In the genomic region with DNA sequence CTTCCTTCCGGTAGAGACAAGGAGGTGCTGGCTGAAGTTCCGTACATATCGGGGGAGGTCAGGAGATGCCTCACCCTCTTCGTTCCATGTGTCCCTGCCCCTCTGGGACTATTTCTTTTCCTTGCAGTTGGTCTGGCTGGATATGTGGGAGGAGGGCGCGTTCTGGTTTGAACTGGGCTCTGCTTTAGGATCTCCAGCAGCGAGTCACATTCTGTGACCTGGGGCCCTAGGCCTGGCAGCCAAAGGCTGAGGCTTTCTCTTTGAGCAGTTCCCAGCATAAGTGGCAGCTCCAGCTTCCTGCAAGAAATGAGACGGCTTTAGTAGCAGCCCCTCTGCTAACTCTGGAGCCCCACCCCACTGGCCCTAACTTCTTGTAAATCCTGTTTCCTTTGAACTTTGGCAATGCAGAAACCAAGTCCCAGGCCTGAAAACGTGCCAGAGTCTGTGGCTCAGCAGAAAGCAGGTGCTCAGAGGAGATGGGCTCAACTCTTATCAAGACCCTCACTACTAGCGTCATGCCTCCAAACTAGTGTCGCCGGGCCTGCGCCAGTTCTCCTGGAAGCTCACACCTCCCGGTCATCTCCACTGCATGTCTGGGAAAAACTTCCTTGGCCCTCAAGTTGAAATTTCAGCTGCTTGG, we compare ENCODE assay signal across 21 cellular contexts.
DNase-seq lines count a peak whose midpoint lies in the region; ATAC-seq, FAIRE-seq and TF ChIP-seq lines count a peak whose summit lies in the region.
"Had no signal": no experiment of that assay in that cellular context is flagged by ENCODE, and none has a peak within 500 bp of the region (broad histone marks: within the 10 kb centered on the region; RNA-seq: fewer than 3 reads in every experiment).

No MANE protein-coding gene starts in this region.

- H3K36me3 ChIP-seq in ACC112 (ENCODE audit: insufficient read depth, low read length), result no peaks in the 10 kb centered on the region
- no peaks in the 10 kb centered on the region for H3K36me3 ChIP-seq in neural progenitor cell
- H3K36me3 ChIP-seq in pancreas, result no peaks in the 10 kb centered on the region
- H3K36me3 ChIP-seq: neutrophil, stomach, WERI-Rb-1 had no signal

- H3K4me1 Mint-ChIP-seq in neural progenitor cell, result peaks cover 68% of the 10 kb centered on the region
- no peaks in the 10 kb centered on the region for H3K4me1 Mint-ChIP-seq in stimulated activated naive CD8-positive, alpha-beta T cell treated with anti-CD3 and anti-CD28 coated beads, Interleukin-15, amount 100 ng/mL, for 72 hours
- H3K4me1 Mint-ChIP-seq: activated T-helper 17 cell treated with anti-CD3 and anti-CD28 coated beads, Interleukin-2, amount 50 U/mL, for 72 hours had no signal

- H3K27ac ChIP-seq in ACC112 (ENCODE audit: low read depth, low read length) (no peak overlapping the region), coronary artery (peak overlapping the region in 1 of 2 donors; percentile 21), neural progenitor cell (no peak overlapping the region), pancreas (no peak overlapping the region)
- H3K27ac ChIP-seq: neutrophil, stomach, WERI-Rb-1 had no signal

- no peaks in the 10 kb centered on the region for H4K20me1 ChIP-seq in neural progenitor cell (ENCODE audit: low read depth)

- H3K27me3 ChIP-seq in ACC112 (ENCODE audit: insufficient read depth, low read length) (no peaks in the 10 kb centered on the region), neural progenitor cell (no peaks in the 10 kb centered on the region), pancreas (no peaks in the 10 kb centered on the region)
- H3K27me3 ChIP-seq: stomach had no signal

- H3K36me3 Mint-ChIP-seq in neural progenitor cell, result no peaks in the 10 kb centered on the region
- H3K36me3 Mint-ChIP-seq: activated CD4-positive, alpha-beta memory T cell treated with anti-CD3 and anti-CD28 coated beads for 36 hours had no signal

- intact Hi-C loops in pancreas (cut with DNase I), result no loop called here

- H3K4me2 ChIP-seq in neural progenitor cell, result no peak overlapping the region

- H2AFZ ChIP-seq in ACC112 (ENCODE audit: low read length, unreplicated experiment) (peak overlapping the region; percentile 23), neural progenitor cell (replicated peaks) (no peak overlapping the region)

- H3K9me3 Mint-ChIP-seq in neural progenitor cell, result peaks cover 11% of the 10 kb centered on the region
- peaks cover 0 to 6% of the 10 kb centered on the region in 2 donors for H3K9me3 Mint-ChIP-seq in stimulated activated naive CD8-positive, alpha-beta T cell treated with anti-CD3 and anti-CD28 coated beads, Interleukin-15, amount 100 ng/mL, for 72 hours
- H3K9me3 Mint-ChIP-seq: activated CD4-positive, alpha-beta memory T cell treated with anti-CD3 and anti-CD28 coated beads for 36 hours; activated T-helper 17 cell treated with anti-CD3 and anti-CD28 coated beads, Interleukin-2, amount 50 U/mL, for 72 hours had no signal

- H3K4me3 ChIP-seq in ACC112 (ENCODE audit: low read depth, low read length) (no peak overlapping the region), coronary artery (no peak overlapping the region), neural progenitor cell (no peak overlapping the region), pancreas (no peak overlapping the region)
- H3K4me3 ChIP-seq: stomach had no signal

- peaks cover 21% of the 10 kb centered on the region for H3K27me3 Mint-ChIP-seq in neural progenitor cell (ENCODE audit: insufficient read depth, low read depth)
- no peaks in the 10 kb centered on the region for H3K27me3 Mint-ChIP-seq in stimulated activated naive CD8-positive, alpha-beta T cell treated with anti-CD3 and anti-CD28 coated beads, Interleukin-15, amount 100 ng/mL, for 72 hours
- H3K27me3 Mint-ChIP-seq: activated CD4-positive, alpha-beta memory T cell treated with anti-CD3 and anti-CD28 coated beads for 36 hours; activated T-helper 17 cell treated with anti-CD3 and anti-CD28 coated beads, Interleukin-2, amount 50 U/mL, for 72 hours had no signal

- H3K79me2 ChIP-seq in ACC112 (ENCODE audit: control insufficient read depth, insufficient read depth, low read length, unreplicated experiment), result no peaks in the 10 kb centered on the region
- no peaks in the 10 kb centered on the region for H3K79me2 ChIP-seq in neural progenitor cell (ENCODE audit: low read depth)

- no peak overlapping the region for H3K4me3 Mint-ChIP-seq in neural progenitor cell
- H3K4me3 Mint-ChIP-seq in stimulated activated naive CD8-positive, alpha-beta T cell treated with anti-CD3 and anti-CD28 coated beads, Interleukin-15, amount 100 ng/mL, for 72 hours, result no peak overlapping the region
- H3K4me3 Mint-ChIP-seq: activated CD4-positive, alpha-beta memory T cell treated with anti-CD3 and anti-CD28 coated beads for 36 hours; activated T-helper 17 cell treated with anti-CD3 and anti-CD28 coated beads, Interleukin-2, amount 50 U/mL, for 72 hours had no signal

- DNase-seq in EL (peak; percentile 70), coronary artery (ENCODE audit: low spot score) (peak; percentile 58), neural progenitor cell (ENCODE audit: low spot score) (no peak), pancreas (no peak)
- DNase-seq in activated CD4-positive, CD25-positive, alpha-beta regulatory T cell treated with anti-CD3 and anti-CD28 coated beads, Interleukin-2, amount 50 U/mL, for 72 hours, result no peak
- no peak for DNase-seq in stimulated activated naive CD8-positive, alpha-beta T cell treated with anti-CD3 and anti-CD28 coated beads, Interleukin-15, amount 100 ng/mL, for 72 hours
- DNase-seq: activated CD4-positive, alpha-beta memory T cell treated with anti-CD3 and anti-CD28 coated beads for 36 hours; COR-L47; glutamatergic neuron; HCEC 1CT; mesendoderm; NCI-H2081; NCI-H524; stomach; WERI-Rb-1 had no signal

- no peak overlapping the region for H3K9ac ChIP-seq in neural progenitor cell

- H3K4me1 ChIP-seq in ACC112 (ENCODE audit: control insufficient read depth, insufficient read depth, low read length, unreplicated experiment) (peaks cover 26% of the 10 kb centered on the region), neural progenitor cell (peaks cover 18% of the 10 kb centered on the region), pancreas (no peaks in the 10 kb centered on the region)

- H3F3A ChIP-seq in neural progenitor cell (ENCODE audit: low read depth), result no peaks in the 10 kb centered on the region

- H3K9me3 ChIP-seq in neural progenitor cell (ENCODE audit: low read depth) (peaks cover 6% of the 10 kb centered on the region), pancreas (no peaks in the 10 kb centered on the region)
- H3K9me3 ChIP-seq: neutrophil, stomach had no signal

- peak overlapping the region; percentile 89 for H3K27ac Mint-ChIP-seq in neural progenitor cell
- H3K27ac Mint-ChIP-seq in stimulated activated naive CD8-positive, alpha-beta T cell treated with anti-CD3 and anti-CD28 coated beads, Interleukin-15, amount 100 ng/mL, for 72 hours, result no peak overlapping the region
- H3K27ac Mint-ChIP-seq: activated CD4-positive, alpha-beta memory T cell treated with anti-CD3 and anti-CD28 coated beads for 36 hours; activated T-helper 17 cell treated with anti-CD3 and anti-CD28 coated beads, Interleukin-2, amount 50 U/mL, for 72 hours had no signal

- TF ChIP-seq CTCF in coronary artery (IDR thresholded peaks at IDR 0.05) (no peak), neural progenitor cell (IDR thresholded peaks at IDR 0.05) (no peak), pancreas (IDR thresholded peaks at IDR 0.05) (no peak)

- WGBS in pancreas, 2 donors, result 86 to 91% methylated on average over 14 of the region's 14 CpGs

- no peak for FAIRE-seq in pancreas (lab: Jason Lieb, UNC)
- FAIRE-seq: bronchial epithelial cell had no signal

- no peak for ATAC-seq in HG03025 (IDR thresholded peaks at IDR 0.05; ENCODE audit: low FRiP score, unreplicated experiment)
- ATAC-seq in pancreas, result no peak
- no peak for ATAC-seq in stimulated activated naive CD8-positive, alpha-beta T cell treated with anti-CD3 and anti-CD28 coated beads, Interleukin-15, amount 100 ng/mL, for 72 hours
- ATAC-seq: activated T-helper 17 cell treated with anti-CD3 and anti-CD28 coated beads, Interleukin-2, amount 50 U/mL, for 72 hours; sciatic nerve had no signal

Comparison
In these comparisons a context has a peak if more than half of its experiments do, and no peak if none do; other contexts are left out.
1. DNase-seq: peak in EL (single experiment) and coronary artery (single experiment); none in neural progenitor cell (single experiment), pancreas (0 of 6), activated CD4-positive, CD25-positive, alpha-beta regulatory T cell treated with anti-CD3 and anti-CD28 coated beads, Interleukin-2, amount 50 U/mL, for 72 hours (single experiment) and stimulated activated naive CD8-positive, alpha-beta T cell treated with anti-CD3 and anti-CD28 coated beads, Interleukin-15, amount 100 ng/mL, for 72 hours (0 of 2).